In genomic region chr9:77820293-77820954, GRCh38 we compare ENCODE assay signal across 1 cellular context.
TF ChIP-seq lines count a peak whose summit lies in the region.

No MANE protein-coding gene starts in this region.

TF ChIP-seq in K562, 482 proteins besides CTCF, POLR2A, EP300 and RAD21 (continued from another document and continues in another):
- TF ChIP-seq ZNF512 (tag; IDR thresholded peaks at IDR 0.05) (no peak), MAFG (tag; conservative IDR thresholded peaks at IDR 0.05) (peak; percentile 84), ESRRA (IDR thresholded peaks at IDR 0.05; ENCODE audit: borderline replicate concordance, low read depth) (no peak), NR2C1 (IDR thresholded peaks at IDR 0.05) (peak; percentile 76), NR2C1 (tag; IDR thresholded peaks at IDR 0.05) (peak; percentile 57), PREB (CRISPR knock-in tag; IDR thresholded peaks at IDR 0.05) (no peak), GATAD2A (IDR thresholded peaks at IDR 0.05) (no peak), THRAP3 (IDR thresholded peaks at IDR 0.05; ENCODE audit: borderline replicate concordance) (no peak), ARID3B (CRISPR knock-in tag; IDR thresholded peaks at IDR 0.05; ENCODE audit: borderline replicate concordance) (no peak), CHD2 (IDR thresholded peaks at IDR 0.05; ENCODE audit: low read depth, low read length) (no peak), MAZ (CRISPR knock-in tag; conservative IDR thresholded peaks at IDR 0.05 in 1 of 2, IDR thresholded peaks at IDR 0.05 in 1 of 2) (no peak), HDAC8 (tag; IDR thresholded peaks at IDR 0.05) (no peak), ZBTB9 (CRISPR knock-in tag; IDR thresholded peaks at IDR 0.05) (no peak), ZC3H8 (IDR thresholded peaks at IDR 0.05) (no peak), ZZZ3 (IDR thresholded peaks at IDR 0.05) (no peak), TBL1XR1 (IDR thresholded peaks at IDR 0.05; ENCODE audit: low read length in 2 of 2) (peak in 1 of 2 experiments; percentile 23; a peak in 1 of 4 replicates), DLX4 (CRISPR knock-in tag; IDR thresholded peaks at IDR 0.05) (no peak), ZNF785 (CRISPR knock-in tag; IDR thresholded peaks at IDR 0.05) (no peak), AFF1 (IDR thresholded peaks at IDR 0.05; ENCODE audit: low read depth in 1 of 2, partially characterized antibody in 2 of 2) (no peak), BCOR (IDR thresholded peaks at IDR 0.05) (0 out of 2 replicates have a peak, but pooled peaks have one; percentile 51), SIN3A (IDR thresholded peaks at IDR 0.05; ENCODE audit: borderline replicate concordance in 2 of 2, control insufficient read depth in 1 of 2, low read depth in 2 of 2, low read length in 2 of 2) (no peak), C11orf30 (IDR thresholded peaks at IDR 0.05; ENCODE audit: low read depth) (peak; percentile 85), CTBP1 (IDR thresholded peaks at IDR 0.05; ENCODE audit: borderline replicate concordance) (no peak), DACH1 (IDR thresholded peaks at IDR 0.05; ENCODE audit: partially characterized antibody) (peak; percentile 41), MEIS2 (IDR thresholded peaks at IDR 0.05; ENCODE audit: partially characterized antibody) (peak; percentile 44), HDAC3 (IDR thresholded peaks at IDR 0.05; ENCODE audit: borderline replicate concordance, partially characterized antibody) (peak; percentile 22), CBFA2T3 (IDR thresholded peaks at IDR 0.05) (peak; percentile 81), ADNP (tag; IDR thresholded peaks at IDR 0.05) (0 out of 2 replicates have a peak, but pooled peaks have one; percentile 23), PKNOX1 (IDR thresholded peaks at IDR 0.05) (peak; percentile 74), HCFC1 (IDR thresholded peaks at IDR 0.05; ENCODE audit: low read depth, low read length) (no peak), ESRRB (CRISPR knock-in tag; IDR thresholded peaks at IDR 0.05; ENCODE audit: borderline replicate concordance) (no peak), ZNF12 (CRISPR knock-in tag; IDR thresholded peaks at IDR 0.05) (no peak), E2F4 (CRISPR knock-in tag; IDR thresholded peaks at IDR 0.05; ENCODE audit: low read depth) (no peak), PPARD (CRISPR knock-in tag; IDR thresholded peaks at IDR 0.05) (no peak), CBFA2T2 (conservative IDR thresholded peaks at IDR 0.05) (peak; percentile 65), KDM1A (IDR thresholded peaks at IDR 0.05) (peak; percentile 22 to 50; a peak in 2 of 4 replicates), ZBTB7A (IDR thresholded peaks at IDR 0.05; ENCODE audit: borderline replicate concordance, control insufficient read depth, low read depth, low read length) (no peak), ZNF197 (CRISPR knock-in tag; IDR thresholded peaks at IDR 0.05; ENCODE audit: low read depth) (no peak), ZFP30 (CRISPR knock-in tag; IDR thresholded peaks at IDR 0.05; ENCODE audit: borderline replicate concordance) (no peak), FOSL1 (tag; conservative IDR thresholded peaks at IDR 0.05) (peak; percentile 84), ZNF764 (CRISPR knock-in tag; IDR thresholded peaks at IDR 0.05; ENCODE audit: low read depth) (no peak), NR2C2 (CRISPR knock-in tag; IDR thresholded peaks at IDR 0.05) (no peak), NR2C2 (tag; IDR thresholded peaks at IDR 0.05) (peak; percentile 69), PBX2 (CRISPR knock-in tag; IDR thresholded peaks at IDR 0.05; ENCODE audit: low read depth) (no peak), PBX2 (tag; conservative IDR thresholded peaks at IDR 0.05; ENCODE audit: low read depth) (peak; percentile 30; the same call in 1 of the 2 replicates), CBX2 (IDR thresholded peaks at IDR 0.05; ENCODE audit: insufficient read depth, low read length, poor library complexity, severe bottlenecking) (no peak), SIN3B (IDR thresholded peaks at IDR 0.05; ENCODE audit: low read depth) (no peak), XRCC5 (IDR thresholded peaks at IDR 0.05; ENCODE audit: low read depth, low read length) (no peak), NR4A1 (CRISPR knock-in tag; IDR thresholded peaks at IDR 0.05) (no peak), NR4A1 (tag; IDR thresholded peaks at IDR 0.05) (no peak), HLTF (IDR thresholded peaks at IDR 0.05) (no peak), POLR2H (tag; IDR thresholded peaks at IDR 0.05; ENCODE audit: low read depth) (no peak), POLR3A (IDR thresholded peaks at IDR 0.05; ENCODE audit: borderline replicate concordance, extremely low read depth, insufficient read depth, insufficient read length) (no peak), MNT (conservative IDR thresholded peaks at IDR 0.05) (peak in 1 of 2 experiments; percentile 50; a peak in 1 of 4 replicates), TOE1 (IDR thresholded peaks at IDR 0.05; ENCODE audit: borderline replicate concordance) (no peak), TOE1 (CRISPR knock-in tag; IDR thresholded peaks at IDR 0.05; ENCODE audit: borderline replicate concordance, low read depth) (no peak), RBM17 (IDR thresholded peaks at IDR 0.05; ENCODE audit: borderline replicate concordance, low read depth, low read length) (no peak)
